8 cellular contexts compared by ENCODE assay signal in genomic region chr11:6619021-6619745, GRCh38. TPM values are rescaled to one million over a fixed set of nuclear protein-coding genes. Genes with fewer than 3 reads are reported as not detected.
DNase-seq lines count a peak whose midpoint lies in the region; ATAC-seq, FAIRE-seq and TF ChIP-seq lines count a peak whose summit lies in the region.

Gene TPP1 (minus strand): TSS chr11:6619422. CDS start chr11:6619400, 22 bp downstream.

- H3K9ac ChIP-seq in OCI-LY1 (ENCODE audit: low read length), result peak within 1 kb of the TSS; percentile 74
- peak within 1 kb of the TSS; percentile 78 for H3K9ac ChIP-seq in endothelial cell of umbilical vein (replicated peaks; ENCODE audit: extremely low read depth, insufficient read depth, low read length)

- H3K4me3 ChIP-seq in OCI-LY1 (ENCODE audit: low read depth, low read length, poor library complexity, severe bottlenecking) (peak within 1 kb of the TSS; percentile 82), endothelial cell of umbilical vein (replicated peaks in 1 of 3; ENCODE audit: insufficient read depth in 1 of 3, low read depth in 1 of 3, low read length in 3 of 3) (peak within 1 kb of the TSS; percentile 26 to 88 (median 87))

- H3F3A ChIP-seq in OCI-LY1 (ENCODE audit: insufficient read depth, low read length), result no peaks in the 10 kb centered on the region

- TF ChIP-seq POLR2A in endothelial cell of umbilical vein (IDR thresholded peaks at IDR 0.05; ENCODE audit: low read depth, low read length), result peak; percentile 92

- H3K4me2 ChIP-seq in OCI-LY1 (ENCODE audit: low read length), result peak within 1 kb of the TSS; percentile 93
- H3K4me2 ChIP-seq in endothelial cell of umbilical vein (ENCODE audit: insufficient read depth, low read length), result peak within 1 kb of the TSS; percentile 80

- DNase-seq in DMS 273 (lab: John Stamatoyannopoulos, UW; ENCODE audit: unreplicated experiment), result peak; percentile 94
- peak; percentile 98 for DNase-seq in HuH-7 (ENCODE audit: low spot score)
- peak; percentile 90 for DNase-seq in activated CD8-positive, alpha-beta memory T cell treated with anti-CD3 and anti-CD28 coated beads, Interleukin-2, amount 50 U/mL, for 4 hours
- DNase-seq in endothelial cell of umbilical vein (ENCODE audit: low read depth, low spot score), result peak; percentile 97
- DNase-seq in midbrain (lab: John Stamatoyannopoulos, UW), result peak; percentile 96
- DNase-seq in stimulated activated CD8-positive, alpha-beta memory T cell treated with anti-CD3 and anti-CD28 coated beads, Interleukin-2, amount 100 ng/mL, for 1 hour (ENCODE audit: low read depth in 2 of 2), result peak; percentile 77 to 79

- H4K20me1 ChIP-seq in OCI-LY1 (ENCODE audit: insufficient read depth, low read length) (no peaks in the 10 kb centered on the region), endothelial cell of umbilical vein (replicated peaks; ENCODE audit: control insufficient read depth, extremely low read depth, insufficient read depth, low read length) (no peaks in the 10 kb centered on the region)

- H3K4me1 ChIP-seq in OCI-LY1 (ENCODE audit: insufficient read depth, low read length, severe bottlenecking) (peaks cover 19% of the 10 kb centered on the region), endothelial cell of umbilical vein (ENCODE audit: control insufficient read depth, extremely low read depth, insufficient read depth, low read length) (peaks cover 33% of the 10 kb centered on the region)

- intact Hi-C loops in endothelial cell of umbilical vein (cut with micrococcal nuclease), result loop anchor here (1.0 to 5.0 kb wide), 6 partner anchors 16 to 144 kb away; partner anchors contain the start of gene MRPL17

- H3K27ac ChIP-seq in OCI-LY1 (ENCODE audit: low read depth, low read length, poor library complexity, severe bottlenecking) (no peak within 1 kb of the TSS), endothelial cell of umbilical vein (ENCODE audit: insufficient read depth, low read depth, low read length) (peak within 1 kb of the TSS; percentile 68)

- H3K9me3 ChIP-seq in OCI-LY1 (ENCODE audit: low read length), result no peaks in the 10 kb centered on the region
- H3K9me3 ChIP-seq in endothelial cell of umbilical vein (replicated peaks; ENCODE audit: control insufficient read depth, insufficient read depth, low read length), result no peaks in the 10 kb centered on the region

- H3K27me3 ChIP-seq in OCI-LY1 (ENCODE audit: insufficient read depth, low read length) (0 out of 2 replicates have a peak, but pooled peaks cover 4% of the 10 kb centered on the region), endothelial cell of umbilical vein (ENCODE audit: control insufficient read depth in 2 of 2, insufficient read depth in 2 of 2, low read length in 2 of 2) (no peaks in the 10 kb centered on the region)

- peak; percentile 99 for FAIRE-seq in endothelial cell of umbilical vein (lab: Jason Lieb, UNC)

- no TSS peak for BruUV-seq in endothelial cell of umbilical vein (replicated peaks; lab: Mats Ljungman, UMichigan)

- ATAC-seq in GM21526 (IDR thresholded peaks at IDR 0.05; ENCODE audit: low FRiP score, unreplicated experiment), result peak; percentile 96

- H3K36me3 ChIP-seq in OCI-LY1 (ENCODE audit: insufficient read depth, low read length), result 0 out of 2 replicates have a peak, but pooled peaks cover 4% of the 10 kb centered on the region
- H3K36me3 ChIP-seq in endothelial cell of umbilical vein (ENCODE audit: control insufficient read depth in 2 of 2, extremely low read depth in 1 of 2, insufficient read depth in 2 of 2, low read length in 2 of 2), result peaks cover 8 to 21% of the 10 kb centered on the region in 2 experiments

- POLR2A ChIA-PET in endothelial cell of umbilical vein (lab: Charles Lee), result interaction anchor here (0.7 to 1.9 kb wide), 6 partner anchors 10 to 996 kb away, joined by 3 to 7 read pairs (median 4); partner anchors contain the start of genes ILK and MRPL17

- no peak for TF ChIP-seq CTCF in OCI-LY1 (IDR thresholded peaks at IDR 0.05; ENCODE audit: low read length)
- TF ChIP-seq CTCF in endothelial cell of umbilical vein (IDR thresholded peaks at IDR 0.05; ENCODE audit: extremely low read depth in 1 of 2, insufficient read depth in 1 of 2, low read depth in 1 of 2, low read length in 2 of 2), result no peak

- no peaks in the 10 kb centered on the region for H3K9me1 ChIP-seq in endothelial cell of umbilical vein (replicated peaks; ENCODE audit: control insufficient read depth, extremely low read depth, insufficient read depth, low read length)

- H2AFZ ChIP-seq in OCI-LY1 (ENCODE audit: low read length) (peak within 1 kb of the TSS; percentile 50; the same call in 1 of the 2 replicates), endothelial cell of umbilical vein (ENCODE audit: low read depth, low read length) (peak within 1 kb of the TSS; percentile 61)

- no peaks in the 10 kb centered on the region for H3K9me2 ChIP-seq in OCI-LY1 (ENCODE audit: low read depth, low read length)

- dilution Hi-C loops in endothelial cell of umbilical vein (cut with MboI; ENCODE audit: extremely low pct_ligation_motif_present, low sequenced_read_pairs), result no loop called here

- H3K79me2 ChIP-seq in OCI-LY1 (ENCODE audit: insufficient read depth, low read length) (no peaks in the 10 kb centered on the region), endothelial cell of umbilical vein (ENCODE audit: control insufficient read depth, insufficient read depth, low read length) (peaks cover 7% of the 10 kb centered on the region)

- CTCF ChIA-PET in endothelial cell of umbilical vein (lab: Charles Lee), result interaction anchor here (1.0 to 7.6 kb wide), 20 partner anchors 10 to 240 kb away, joined by 3 to 79 read pairs (median 4); partner anchors contain the start of genes ILK, MRPL17, RRP8 and TRIM3

TF ChIP-seq in endothelial cell of umbilical vein, 7 proteins besides CTCF, POLR2A, EP300 and RAD21:
- peak; percentile 94 for TF ChIP-seq MAX (IDR thresholded peaks at IDR 0.05; ENCODE audit: insufficient read depth, insufficient read length)
- TF ChIP-seq FOS (IDR thresholded peaks at IDR 0.05; ENCODE audit: borderline replicate concordance, insufficient read depth, low read length), result no peak
- TF ChIP-seq POLR2AphosphoS5 (IDR thresholded peaks at IDR 0.05; ENCODE audit: insufficient read depth, low read depth, low read length), result peak; percentile 44
TF ChIP-seq in endothelial cell of umbilical vein: peak in this region for 2.

RNA-seq across cellular contexts. Expression of gene TPP1, which starts in this region (rescaled TPM):
- 101 and 124 TPM in 2 replicates for total RNA-seq in endothelial cell of umbilical vein
- 219 and 224 TPM in 2 replicates for polyA plus RNA-seq in endothelial cell of umbilical vein
- polyA plus RNA-seq in endothelial cell of umbilical vein (2011; cell fraction: cytosol; rRNA removed), result 99.6 and 106 TPM in 2 replicates
- polyA plus RNA-seq in endothelial cell of umbilical vein (2011; cell fraction: nucleus; rRNA removed), result 233 and 244 TPM in 2 replicates
- polyA plus RNA-seq in endothelial cell of umbilical vein (2012), result 144 and 174 TPM in 2 replicates
- 171 and 223 TPM in 2 replicates for polyA minus RNA-seq in endothelial cell of umbilical vein
- 50.7 TPM for polyA minus RNA-seq in endothelial cell of umbilical vein (2011; cell fraction: cytosol; rRNA and poly(A)+ RNA removed)
- 61.0 and 85.1 TPM in 2 replicates for polyA minus RNA-seq in endothelial cell of umbilical vein (2011; cell fraction: nucleus; rRNA and poly(A)+ RNA removed)
